Comparison of ENCODE assay signal across 1 cellular context in genomic region chr19:48196321-48196761, GRCh38.
TF ChIP-seq lines count a peak whose summit lies in the region.

No MANE protein-coding gene starts in this region.

TF ChIP-seq in A549, 52 proteins besides CTCF, POLR2A, EP300 and RAD21:
- TF ChIP-seq PBX3 (IDR thresholded peaks at IDR 0.05) (peak; percentile 14; the same call in 1 of the 2 replicates), ZFP36 (IDR thresholded peaks at IDR 0.05; ENCODE audit: borderline replicate concordance, partially characterized antibody) (no peak), MYC (IDR thresholded peaks at IDR 0.05; ENCODE audit: borderline replicate concordance, low read length) (no peak), ATOH8 (CRISPR knock-in tag; IDR thresholded peaks at IDR 0.05; ENCODE audit: low read depth) (no peak)
